Comparison of ENCODE assay signal across 1 cellular context in the genomic region with DNA sequence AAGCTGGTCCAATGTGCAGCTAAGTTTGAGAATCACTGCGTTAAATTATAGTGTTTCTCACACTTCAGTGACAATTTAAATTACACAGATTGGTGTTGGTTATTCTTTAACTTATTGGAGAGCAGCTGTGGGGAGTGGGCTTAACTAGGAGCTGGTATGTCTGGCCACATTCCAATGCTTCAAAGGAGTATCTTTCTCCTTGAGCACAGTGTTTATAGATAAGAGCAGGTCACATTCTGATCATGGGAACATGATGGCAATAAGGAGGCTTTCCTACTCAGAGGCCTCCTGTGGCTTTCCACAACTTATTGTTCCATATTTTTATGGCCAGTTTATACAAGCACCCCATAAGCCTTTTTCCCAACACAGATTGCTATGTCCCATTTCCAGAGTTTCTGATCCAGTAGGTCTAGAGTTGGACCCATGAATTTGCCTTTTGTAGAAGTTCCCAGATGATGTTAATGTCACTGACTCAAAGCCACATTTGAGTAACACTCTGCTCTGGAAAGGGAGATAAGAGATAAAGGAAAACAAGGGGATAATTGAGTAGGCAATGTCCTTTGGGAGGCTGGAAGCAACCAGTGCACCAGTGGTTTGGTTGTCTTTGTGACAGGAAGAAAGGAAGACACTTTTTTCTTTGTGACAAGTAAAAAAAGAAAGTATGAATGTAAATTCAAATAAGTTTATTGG.
TF ChIP-seq lines count a peak whose summit lies in the region.

No MANE protein-coding gene starts in this region.

TF ChIP-seq in HepG2, 621 proteins besides CTCF, POLR2A, EP300 and RAD21 (continued from another document):
- TF ChIP-seq ISL2 (CRISPR knock-in tag; IDR thresholded peaks at IDR 0.05) = 0 out of 2 replicates have a peak, but pooled peaks have one; percentile 28
- TF ChIP-seq ZBTB46 (CRISPR knock-in tag; IDR thresholded peaks at IDR 0.05; ENCODE audit: borderline replicate concordance) = no peak
- TF ChIP-seq HNF1A (IDR thresholded peaks at IDR 0.05; ENCODE audit: low read depth) = no peak
- 0 out of 2 replicates have a peak, but pooled peaks have one; percentile 23 for TF ChIP-seq HNF1A (CRISPR knock-in tag; IDR thresholded peaks at IDR 0.05; ENCODE audit: borderline replicate concordance)
